Comparison of ENCODE assay signal across 9 cellular contexts in the genomic region with DNA sequence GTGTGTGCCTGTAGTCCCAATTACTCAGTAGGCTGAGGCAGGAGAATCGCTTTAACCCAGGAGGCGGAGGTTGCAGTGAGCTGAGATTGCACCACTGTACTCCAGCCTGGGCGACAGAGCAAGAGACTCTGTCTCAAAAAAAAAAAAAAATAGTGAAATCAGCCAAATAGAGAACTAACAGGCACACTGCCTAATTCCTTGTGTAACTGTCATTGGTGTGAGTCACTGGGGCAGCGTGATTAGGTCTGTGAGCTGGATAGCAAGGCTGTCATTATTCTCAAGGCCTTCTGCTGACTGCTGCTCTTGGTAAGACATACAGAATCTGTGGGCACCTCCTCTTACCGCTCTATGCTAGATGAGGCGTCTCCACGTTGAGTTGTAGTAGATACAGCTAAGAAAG.
A peak's percentile ranks its signal among the peaks of the same experiment; 100 is the strongest.
DNase-seq lines count a peak whose midpoint lies in the region; ATAC-seq, FAIRE-seq and TF ChIP-seq lines count a peak whose summit lies in the region.
"Had no signal": no experiment of that assay in that cellular context is flagged by ENCODE, and none has a peak within 500 bp of the region (broad histone marks: within the 10 kb centered on the region; RNA-seq: fewer than 3 reads in every experiment).

No MANE protein-coding gene starts in this region.

- no peaks in the 10 kb centered on the region for H3K9me3 ChIP-seq in lower lobe of right lung
- H3K9me3 ChIP-seq in CD4-positive, alpha-beta T cell (ENCODE audit: control insufficient read depth, low read length), result no peaks in the 10 kb centered on the region

- H3K4me3 Mint-ChIP-seq in CD4-positive, alpha-beta T cell, result no peak overlapping the region
- H3K4me3 Mint-ChIP-seq: CD4-positive, CD25-positive, alpha-beta regulatory T cell had no signal

- no peaks in the 10 kb centered on the region for H3K9me3 Mint-ChIP-seq in CD4-positive, alpha-beta T cell

- ATAC-seq in Right ventricle myocardium inferior (peak; percentile 83), lower lobe of right lung (peak; percentile 55 to 63)
- ATAC-seq in CD4-positive, alpha-beta T cell (ENCODE audit: poor library complexity), result no peak

- FAIRE-seq in bronchial epithelial cell (lab: Jason Lieb, UNC), result no peak

- no peaks in the 10 kb centered on the region for H3K27me3 ChIP-seq in bronchial epithelial cell (ENCODE audit: control insufficient read depth, insufficient read depth, low read length)
- H3K27me3 ChIP-seq in lower lobe of right lung (ENCODE audit: low read depth), result no peaks in the 10 kb centered on the region
- H3K27me3 ChIP-seq in CD4-positive, alpha-beta T cell (ENCODE audit: control insufficient read depth, insufficient read depth, low read length), result no peaks in the 10 kb centered on the region

- H3K4me1 ChIP-seq in lower lobe of right lung, result peaks cover 73% of the 10 kb centered on the region

- peak overlapping the region; percentile 60 for H3K27ac ChIP-seq in lower lobe of right lung
- no peak overlapping the region for H3K27ac ChIP-seq in CD4-positive, alpha-beta T cell (ENCODE audit: low read depth, low read length)

- H3K27ac Mint-ChIP-seq in CD4-positive, alpha-beta T cell, result no peak overlapping the region

- peaks cover 4% of the 10 kb centered on the region for H3K36me3 ChIP-seq in bronchial epithelial cell (ENCODE audit: control insufficient read depth, insufficient read depth, low read length)
- H3K36me3 ChIP-seq in lower lobe of right lung, result no peaks in the 10 kb centered on the region

- H3K27me3 Mint-ChIP-seq in CD4-positive, alpha-beta T cell, result no peaks in the 10 kb centered on the region
- H3K27me3 Mint-ChIP-seq: CD4-positive, CD25-positive, alpha-beta regulatory T cell had no signal

- POLR2A ChIA-PET in CD4-positive, alpha-beta T cell (lab: Charles Lee), result no interaction called here

- intact Hi-C loops in Right ventricle myocardium inferior (cut with DNase I) (no loop called here), cardiac septum (cut with DNase I) (no loop called here), lower lobe of right lung (cut with DNase I) (no loop called here)
- intact Hi-C loops in CD4-positive, alpha-beta T cell (cut with DNase I, micrococcal nuclease), result loop anchor here in 1 of 2 experiments (5.0 kb wide), 1 partner anchor 117 kb away; no protein-coding TSS in a partner anchor

- peaks cover 77% of the 10 kb centered on the region for H3K4me1 Mint-ChIP-seq in CD4-positive, alpha-beta T cell (ENCODE audit: low read depth)

- CTCF ChIA-PET in CD4-positive, alpha-beta T cell (lab: Charles Lee), result no interaction called here

- no peaks in the 10 kb centered on the region for H3K36me3 Mint-ChIP-seq in CD4-positive, alpha-beta T cell (ENCODE audit: low read depth)

- TF ChIP-seq CTCF in bronchial epithelial cell (IDR thresholded peaks at IDR 0.05; ENCODE audit: insufficient read depth, low read length, severe bottlenecking) (no peak), lower lobe of right lung (IDR thresholded peaks at IDR 0.05) (no peak)
- no peak for TF ChIP-seq CTCF in CD4-positive, alpha-beta T cell (IDR thresholded peaks at IDR 0.05)

- DNase-seq in Right ventricle myocardium inferior (ENCODE audit: missing footprints), result peak; percentile 60
- DNase-seq in cardiac septum (ENCODE audit: low spot score), result no peak
- peak; percentile 95 for DNase-seq in bronchial epithelial cell (ENCODE audit: low read depth)
- peak; percentile 58 for DNase-seq in lower lobe of right lung
- no peak for DNase-seq in stimulated activated CD4-positive, alpha-beta T cell treated with anti-CD3 and anti-CD28 coated beads, Interleukin-1b, Interleukin-23, amount 100 ng/mL, for 48 hours
- DNase-seq in stimulated activated naive CD4-positive, alpha-beta T cell treated with Interleukin-2 at 50 U/mL for 16 hours (lab: John Stamatoyannopoulos, UW), result no peak
- no peak for DNase-seq in KG1 (lab: John Stamatoyannopoulos, UW)
- DNase-seq in CD4-positive, alpha-beta T cell, result no peak
- DNase-seq: CD4-positive, CD25-positive, alpha-beta regulatory T cell had no signal

- H3K4me3 ChIP-seq in bronchial epithelial cell (ENCODE audit: low read depth, low read length) (no peak overlapping the region), lower lobe of right lung (no peak overlapping the region)

Comparison
In these comparisons a context has a peak if more than half of its experiments do, and no peak if none do; other contexts are left out.
1. DNase-seq: peak in Right ventricle myocardium inferior (single experiment), bronchial epithelial cell (single experiment) and lower lobe of right lung (single experiment); none in cardiac septum (single experiment), stimulated activated CD4-positive, alpha-beta T cell treated with anti-CD3 and anti-CD28 coated beads, Interleukin-1b, Interleukin-23, amount 100 ng/mL, for 48 hours (single experiment), stimulated activated naive CD4-positive, alpha-beta T cell treated with Interleukin-2 at 50 U/mL for 16 hours (single experiment), KG1 (single experiment) and CD4-positive, alpha-beta T cell (0 of 10).